ENCODE assay signal across 1 cellular context in the genomic region with DNA sequence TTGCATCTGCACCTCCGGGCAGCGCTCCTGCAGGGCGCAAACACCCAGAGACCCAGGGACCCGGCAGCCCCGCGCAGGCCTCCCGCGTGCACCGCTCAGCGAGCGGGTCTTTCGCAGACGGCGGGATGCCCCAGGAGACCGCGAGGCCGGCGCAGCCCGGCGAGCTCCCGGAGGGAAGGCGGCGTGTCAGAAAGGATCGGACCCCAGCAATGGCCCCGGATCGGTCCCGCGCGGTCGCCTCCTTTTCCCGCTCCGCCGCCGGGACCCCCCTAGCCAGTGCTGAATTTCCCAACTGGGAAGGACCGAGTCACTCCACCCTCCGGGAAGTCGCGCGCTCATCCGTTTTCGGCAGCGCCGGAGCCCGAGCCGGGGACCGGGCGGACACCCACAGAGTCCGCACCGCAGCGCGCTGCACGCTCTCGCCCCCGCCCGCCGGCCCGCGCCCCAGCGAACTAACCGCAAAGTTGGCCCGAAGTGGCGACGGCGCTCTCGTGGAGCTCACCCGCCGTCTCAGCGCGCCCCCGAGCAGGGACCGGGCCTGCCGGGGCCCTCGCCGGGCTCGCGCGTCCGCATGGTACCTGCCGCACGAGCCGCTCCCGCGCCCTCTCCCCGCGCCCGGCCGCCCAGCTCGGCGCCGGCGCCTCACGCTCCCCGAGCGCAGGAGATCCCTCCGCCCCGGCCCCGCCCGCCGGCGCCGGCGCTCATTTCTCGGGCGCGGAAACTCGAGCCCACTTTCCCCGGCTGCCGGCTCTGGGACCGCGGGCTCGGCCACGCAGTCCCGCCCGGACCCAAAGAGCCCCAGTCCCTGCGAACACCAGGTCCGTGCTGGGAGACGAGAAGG.
A peak's percentile ranks its signal among the peaks of the same experiment; 100 is the strongest.
TF ChIP-seq lines count a peak whose summit lies in the region.

A gene with protein sequence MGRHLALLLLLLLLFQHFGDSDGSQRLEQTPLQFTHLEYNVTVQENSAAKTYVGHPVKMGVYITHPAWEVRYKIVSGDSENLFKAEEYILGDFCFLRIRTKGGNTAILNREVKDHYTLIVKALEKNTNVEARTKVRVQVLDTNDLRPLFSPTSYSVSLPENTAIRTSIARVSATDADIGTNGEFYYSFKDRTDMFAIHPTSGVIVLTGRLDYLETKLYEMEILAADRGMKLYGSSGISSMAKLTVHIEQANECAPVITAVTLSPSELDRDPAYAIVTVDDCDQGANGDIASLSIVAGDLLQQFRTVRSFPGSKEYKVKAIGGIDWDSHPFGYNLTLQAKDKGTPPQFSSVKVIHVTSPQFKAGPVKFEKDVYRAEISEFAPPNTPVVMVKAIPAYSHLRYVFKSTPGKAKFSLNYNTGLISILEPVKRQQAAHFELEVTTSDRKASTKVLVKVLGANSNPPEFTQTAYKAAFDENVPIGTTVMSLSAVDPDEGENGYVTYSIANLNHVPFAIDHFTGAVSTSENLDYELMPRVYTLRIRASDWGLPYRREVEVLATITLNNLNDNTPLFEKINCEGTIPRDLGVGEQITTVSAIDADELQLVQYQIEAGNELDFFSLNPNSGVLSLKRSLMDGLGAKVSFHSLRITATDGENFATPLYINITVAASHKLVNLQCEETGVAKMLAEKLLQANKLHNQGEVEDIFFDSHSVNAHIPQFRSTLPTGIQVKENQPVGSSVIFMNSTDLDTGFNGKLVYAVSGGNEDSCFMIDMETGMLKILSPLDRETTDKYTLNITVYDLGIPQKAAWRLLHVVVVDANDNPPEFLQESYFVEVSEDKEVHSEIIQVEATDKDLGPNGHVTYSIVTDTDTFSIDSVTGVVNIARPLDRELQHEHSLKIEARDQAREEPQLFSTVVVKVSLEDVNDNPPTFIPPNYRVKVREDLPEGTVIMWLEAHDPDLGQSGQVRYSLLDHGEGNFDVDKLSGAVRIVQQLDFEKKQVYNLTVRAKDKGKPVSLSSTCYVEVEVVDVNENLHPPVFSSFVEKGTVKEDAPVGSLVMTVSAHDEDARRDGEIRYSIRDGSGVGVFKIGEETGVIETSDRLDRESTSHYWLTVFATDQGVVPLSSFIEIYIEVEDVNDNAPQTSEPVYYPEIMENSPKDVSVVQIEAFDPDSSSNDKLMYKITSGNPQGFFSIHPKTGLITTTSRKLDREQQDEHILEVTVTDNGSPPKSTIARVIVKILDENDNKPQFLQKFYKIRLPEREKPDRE (N-terminal part only) (minus strand): TSS at position 650 of the 841 bp plus-strand sequence. CDS start 14,029 bp downstream, outside the sequence.

TF ChIP-seq in WTC11, 78 proteins besides CTCF, POLR2A, EP300 and RAD21 (continued from another document and continues in another):
- TF ChIP-seq, protein P1, sequence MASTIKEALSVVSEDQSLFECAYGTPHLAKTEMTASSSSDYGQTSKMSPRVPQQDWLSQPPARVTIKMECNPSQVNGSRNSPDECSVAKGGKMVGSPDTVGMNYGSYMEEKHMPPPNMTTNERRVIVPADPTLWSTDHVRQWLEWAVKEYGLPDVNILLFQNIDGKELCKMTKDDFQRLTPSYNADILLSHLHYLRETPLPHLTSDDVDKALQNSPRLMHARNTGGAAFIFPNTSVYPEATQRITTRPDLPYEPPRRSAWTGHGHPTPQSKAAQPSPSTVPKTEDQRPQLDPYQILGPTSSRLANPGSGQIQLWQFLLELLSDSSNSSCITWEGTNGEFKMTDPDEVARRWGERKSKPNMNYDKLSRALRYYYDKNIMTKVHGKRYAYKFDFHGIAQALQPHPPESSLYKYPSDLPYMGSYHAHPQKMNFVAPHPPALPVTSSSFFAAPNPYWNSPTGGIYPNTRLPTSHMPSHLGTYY (CRISPR knock-in tag; IDR thresholded peaks at IDR 0.05), result no peak
- no peak for TF ChIP-seq SP1 (CRISPR knock-in tag; conservative IDR thresholded peaks at IDR 0.05)
- TF ChIP-seq RORB (CRISPR knock-in tag; IDR thresholded peaks at IDR 0.05), result no peak
- TF ChIP-seq, protein P2, sequence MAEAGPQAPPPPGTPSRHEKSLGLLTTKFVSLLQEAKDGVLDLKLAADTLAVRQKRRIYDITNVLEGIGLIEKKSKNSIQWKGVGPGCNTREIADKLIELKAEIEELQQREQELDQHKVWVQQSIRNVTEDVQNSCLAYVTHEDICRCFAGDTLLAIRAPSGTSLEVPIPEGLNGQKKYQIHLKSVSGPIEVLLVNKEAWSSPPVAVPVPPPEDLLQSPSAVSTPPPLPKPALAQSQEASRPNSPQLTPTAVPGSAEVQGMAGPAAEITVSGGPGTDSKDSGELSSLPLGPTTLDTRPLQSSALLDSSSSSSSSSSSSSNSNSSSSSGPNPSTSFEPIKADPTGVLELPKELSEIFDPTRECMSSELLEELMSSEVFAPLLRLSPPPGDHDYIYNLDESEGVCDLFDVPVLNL (CRISPR knock-in tag; IDR thresholded peaks at IDR 0.05; ENCODE audit: borderline replicate concordance, low read depth), result no peak
- TF ChIP-seq, protein P3, sequence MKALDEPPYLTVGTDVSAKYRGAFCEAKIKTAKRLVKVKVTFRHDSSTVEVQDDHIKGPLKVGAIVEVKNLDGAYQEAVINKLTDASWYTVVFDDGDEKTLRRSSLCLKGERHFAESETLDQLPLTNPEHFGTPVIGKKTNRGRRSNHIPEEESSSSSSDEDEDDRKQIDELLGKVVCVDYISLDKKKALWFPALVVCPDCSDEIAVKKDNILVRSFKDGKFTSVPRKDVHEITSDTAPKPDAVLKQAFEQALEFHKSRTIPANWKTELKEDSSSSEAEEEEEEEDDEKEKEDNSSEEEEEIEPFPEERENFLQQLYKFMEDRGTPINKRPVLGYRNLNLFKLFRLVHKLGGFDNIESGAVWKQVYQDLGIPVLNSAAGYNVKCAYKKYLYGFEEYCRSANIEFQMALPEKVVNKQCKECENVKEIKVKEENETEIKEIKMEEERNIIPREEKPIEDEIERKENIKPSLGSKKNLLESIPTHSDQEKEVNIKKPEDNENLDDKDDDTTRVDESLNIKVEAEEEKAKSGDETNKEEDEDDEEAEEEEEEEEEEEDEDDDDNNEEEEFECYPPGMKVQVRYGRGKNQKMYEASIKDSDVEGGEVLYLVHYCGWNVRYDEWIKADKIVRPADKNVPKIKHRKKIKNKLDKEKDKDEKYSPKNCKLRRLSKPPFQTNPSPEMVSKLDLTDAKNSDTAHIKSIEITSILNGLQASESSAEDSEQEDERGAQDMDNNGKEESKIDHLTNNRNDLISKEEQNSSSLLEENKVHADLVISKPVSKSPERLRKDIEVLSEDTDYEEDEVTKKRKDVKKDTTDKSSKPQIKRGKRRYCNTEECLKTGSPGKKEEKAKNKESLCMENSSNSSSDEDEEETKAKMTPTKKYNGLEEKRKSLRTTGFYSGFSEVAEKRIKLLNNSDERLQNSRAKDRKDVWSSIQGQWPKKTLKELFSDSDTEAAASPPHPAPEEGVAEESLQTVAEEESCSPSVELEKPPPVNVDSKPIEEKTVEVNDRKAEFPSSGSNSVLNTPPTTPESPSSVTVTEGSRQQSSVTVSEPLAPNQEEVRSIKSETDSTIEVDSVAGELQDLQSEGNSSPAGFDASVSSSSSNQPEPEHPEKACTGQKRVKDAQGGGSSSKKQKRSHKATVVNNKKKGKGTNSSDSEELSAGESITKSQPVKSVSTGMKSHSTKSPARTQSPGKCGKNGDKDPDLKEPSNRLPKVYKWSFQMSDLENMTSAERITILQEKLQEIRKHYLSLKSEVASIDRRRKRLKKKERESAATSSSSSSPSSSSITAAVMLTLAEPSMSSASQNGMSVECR (CRISPR knock-in tag; IDR thresholded peaks at IDR 0.05; ENCODE audit: borderline replicate concordance), result no peak; the same call in 1 of the 2 replicates
- TF ChIP-seq FOXK1 (CRISPR knock-in tag; IDR thresholded peaks at IDR 0.05), result 0 out of 2 replicates have a peak, but pooled peaks have one; percentile 3
- TF ChIP-seq, protein P4, sequence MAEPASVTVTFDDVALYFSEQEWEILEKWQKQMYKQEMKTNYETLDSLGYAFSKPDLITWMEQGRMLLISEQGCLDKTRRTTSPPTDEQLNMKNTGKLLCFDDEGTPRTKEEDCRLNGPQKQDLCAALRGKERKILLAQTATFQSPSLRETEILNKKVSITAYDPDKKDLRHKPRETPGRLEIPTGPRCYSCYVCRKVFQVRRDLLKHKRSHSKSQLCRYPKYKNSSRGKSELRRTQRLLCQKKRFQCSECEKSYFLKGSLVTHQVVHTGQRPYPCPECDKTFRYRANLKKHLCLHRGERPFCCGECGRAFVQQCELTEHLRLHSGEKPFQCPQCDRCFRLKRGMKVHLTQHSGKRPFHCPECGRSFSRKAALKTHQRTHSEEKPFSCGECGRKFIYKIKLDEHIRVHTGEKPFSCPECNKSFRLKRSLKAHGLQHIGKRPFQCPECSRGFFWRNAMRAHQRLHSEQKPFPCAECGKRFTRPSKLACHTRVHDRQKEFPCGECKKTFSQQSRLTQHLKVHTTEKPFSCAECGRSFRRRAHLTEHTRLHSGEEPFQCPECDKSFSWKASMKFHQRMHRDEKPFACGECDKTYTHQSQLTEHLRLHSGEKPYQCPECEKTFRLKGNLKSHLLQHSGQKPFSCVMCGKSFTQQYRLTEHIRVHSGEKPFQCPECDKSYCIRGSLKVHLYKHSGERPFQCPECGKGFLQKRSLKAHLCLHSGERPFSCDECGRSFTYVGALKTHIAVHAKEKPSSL (CRISPR knock-in tag; conservative IDR thresholded peaks at IDR 0.05), result no peak
- TF ChIP-seq CREM (CRISPR knock-in tag; IDR thresholded peaks at IDR 0.05), result no peak
- TF ChIP-seq, protein P5, sequence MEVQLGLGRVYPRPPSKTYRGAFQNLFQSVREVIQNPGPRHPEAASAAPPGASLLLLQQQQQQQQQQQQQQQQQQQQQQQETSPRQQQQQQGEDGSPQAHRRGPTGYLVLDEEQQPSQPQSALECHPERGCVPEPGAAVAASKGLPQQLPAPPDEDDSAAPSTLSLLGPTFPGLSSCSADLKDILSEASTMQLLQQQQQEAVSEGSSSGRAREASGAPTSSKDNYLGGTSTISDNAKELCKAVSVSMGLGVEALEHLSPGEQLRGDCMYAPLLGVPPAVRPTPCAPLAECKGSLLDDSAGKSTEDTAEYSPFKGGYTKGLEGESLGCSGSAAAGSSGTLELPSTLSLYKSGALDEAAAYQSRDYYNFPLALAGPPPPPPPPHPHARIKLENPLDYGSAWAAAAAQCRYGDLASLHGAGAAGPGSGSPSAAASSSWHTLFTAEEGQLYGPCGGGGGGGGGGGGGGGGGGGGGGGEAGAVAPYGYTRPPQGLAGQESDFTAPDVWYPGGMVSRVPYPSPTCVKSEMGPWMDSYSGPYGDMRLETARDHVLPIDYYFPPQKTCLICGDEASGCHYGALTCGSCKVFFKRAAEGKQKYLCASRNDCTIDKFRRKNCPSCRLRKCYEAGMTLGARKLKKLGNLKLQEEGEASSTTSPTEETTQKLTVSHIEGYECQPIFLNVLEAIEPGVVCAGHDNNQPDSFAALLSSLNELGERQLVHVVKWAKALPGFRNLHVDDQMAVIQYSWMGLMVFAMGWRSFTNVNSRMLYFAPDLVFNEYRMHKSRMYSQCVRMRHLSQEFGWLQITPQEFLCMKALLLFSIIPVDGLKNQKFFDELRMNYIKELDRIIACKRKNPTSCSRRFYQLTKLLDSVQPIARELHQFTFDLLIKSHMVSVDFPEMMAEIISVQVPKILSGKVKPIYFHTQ (CRISPR knock-in tag; IDR thresholded peaks at IDR 0.05), result no peak
- TF ChIP-seq, protein P6, sequence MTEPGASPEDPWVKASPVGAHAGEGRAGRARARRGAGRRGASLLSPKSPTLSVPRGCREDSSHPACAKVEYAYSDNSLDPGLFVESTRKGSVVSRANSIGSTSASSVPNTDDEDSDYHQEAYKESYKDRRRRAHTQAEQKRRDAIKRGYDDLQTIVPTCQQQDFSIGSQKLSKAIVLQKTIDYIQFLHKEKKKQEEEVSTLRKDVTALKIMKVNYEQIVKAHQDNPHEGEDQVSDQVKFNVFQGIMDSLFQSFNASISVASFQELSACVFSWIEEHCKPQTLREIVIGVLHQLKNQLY (CRISPR knock-in tag; IDR thresholded peaks at IDR 0.05), result no peak
- TF ChIP-seq PRRX2 (CRISPR knock-in tag; IDR thresholded peaks at IDR 0.05), result peak; percentile 77; the same call in 1 of the 2 replicates
- TF ChIP-seq, protein P7, sequence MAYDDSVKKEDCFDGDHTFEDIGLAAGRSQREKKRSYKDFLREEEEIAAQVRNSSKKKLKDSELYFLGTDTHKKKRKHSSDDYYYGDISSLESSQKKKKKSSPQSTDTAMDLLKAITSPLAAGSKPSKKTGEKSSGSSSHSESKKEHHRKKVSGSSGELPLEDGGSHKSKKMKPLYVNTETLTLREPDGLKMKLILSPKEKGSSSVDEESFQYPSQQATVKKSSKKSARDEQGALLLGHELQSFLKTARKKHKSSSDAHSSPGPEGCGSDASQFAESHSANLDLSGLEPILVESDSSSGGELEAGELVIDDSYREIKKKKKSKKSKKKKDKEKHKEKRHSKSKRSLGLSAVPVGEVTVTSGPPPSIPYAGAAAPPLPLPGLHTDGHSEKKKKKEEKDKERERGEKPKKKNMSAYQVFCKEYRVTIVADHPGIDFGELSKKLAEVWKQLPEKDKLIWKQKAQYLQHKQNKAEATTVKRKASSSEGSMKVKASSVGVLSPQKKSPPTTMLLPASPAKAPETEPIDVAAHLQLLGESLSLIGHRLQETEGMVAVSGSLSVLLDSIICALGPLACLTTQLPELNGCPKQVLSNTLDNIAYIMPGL (CRISPR knock-in tag; IDR thresholded peaks at IDR 0.05), result peak; percentile 67
- peak; percentile 74 for TF ChIP-seq ZNF423 (CRISPR knock-in tag; IDR thresholded peaks at IDR 0.05)
- TF ChIP-seq, protein P8, sequence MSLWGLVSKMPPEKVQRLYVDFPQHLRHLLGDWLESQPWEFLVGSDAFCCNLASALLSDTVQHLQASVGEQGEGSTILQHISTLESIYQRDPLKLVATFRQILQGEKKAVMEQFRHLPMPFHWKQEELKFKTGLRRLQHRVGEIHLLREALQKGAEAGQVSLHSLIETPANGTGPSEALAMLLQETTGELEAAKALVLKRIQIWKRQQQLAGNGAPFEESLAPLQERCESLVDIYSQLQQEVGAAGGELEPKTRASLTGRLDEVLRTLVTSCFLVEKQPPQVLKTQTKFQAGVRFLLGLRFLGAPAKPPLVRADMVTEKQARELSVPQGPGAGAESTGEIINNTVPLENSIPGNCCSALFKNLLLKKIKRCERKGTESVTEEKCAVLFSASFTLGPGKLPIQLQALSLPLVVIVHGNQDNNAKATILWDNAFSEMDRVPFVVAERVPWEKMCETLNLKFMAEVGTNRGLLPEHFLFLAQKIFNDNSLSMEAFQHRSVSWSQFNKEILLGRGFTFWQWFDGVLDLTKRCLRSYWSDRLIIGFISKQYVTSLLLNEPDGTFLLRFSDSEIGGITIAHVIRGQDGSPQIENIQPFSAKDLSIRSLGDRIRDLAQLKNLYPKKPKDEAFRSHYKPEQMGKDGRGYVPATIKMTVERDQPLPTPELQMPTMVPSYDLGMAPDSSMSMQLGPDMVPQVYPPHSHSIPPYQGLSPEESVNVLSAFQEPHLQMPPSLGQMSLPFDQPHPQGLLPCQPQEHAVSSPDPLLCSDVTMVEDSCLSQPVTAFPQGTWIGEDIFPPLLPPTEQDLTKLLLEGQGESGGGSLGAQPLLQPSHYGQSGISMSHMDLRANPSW (CRISPR knock-in tag; conservative IDR thresholded peaks at IDR 0.05; ENCODE audit: low read depth), result no peak
- TF ChIP-seq GABPB1 (CRISPR knock-in tag; IDR thresholded peaks at IDR 0.05), result 0 out of 2 replicates have a peak, but pooled peaks have one; percentile 16
- TF ChIP-seq TEAD1 (CRISPR knock-in tag; IDR thresholded peaks at IDR 0.05), result no peak
- TF ChIP-seq, protein P9, sequence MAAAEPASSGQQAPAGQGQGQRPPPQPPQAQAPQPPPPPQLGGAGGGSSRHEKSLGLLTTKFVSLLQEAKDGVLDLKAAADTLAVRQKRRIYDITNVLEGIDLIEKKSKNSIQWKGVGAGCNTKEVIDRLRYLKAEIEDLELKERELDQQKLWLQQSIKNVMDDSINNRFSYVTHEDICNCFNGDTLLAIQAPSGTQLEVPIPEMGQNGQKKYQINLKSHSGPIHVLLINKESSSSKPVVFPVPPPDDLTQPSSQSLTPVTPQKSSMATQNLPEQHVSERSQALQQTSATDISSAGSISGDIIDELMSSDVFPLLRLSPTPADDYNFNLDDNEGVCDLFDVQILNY (CRISPR knock-in tag; IDR thresholded peaks at IDR 0.05), result peak; percentile 63; the same call in 1 of the 2 replicates
